ENCODE assay signal across 11 cellular contexts in genomic region chr5:10592598-10592997, GRCh38. TPM values are rescaled to one million over a fixed set of nuclear protein-coding genes. Genes with fewer than 3 reads are reported as not detected.
A peak's percentile ranks its signal among the peaks of the same experiment; 100 is the strongest.
DNase-seq lines count a peak whose midpoint lies in the region; ATAC-seq and TF ChIP-seq lines count a peak whose summit lies in the region.
"Had no signal": no experiment of that assay in that cellular context is flagged by ENCODE, and none has a peak within 500 bp of the region (broad histone marks: within the 10 kb centered on the region; RNA-seq: fewer than 3 reads in every experiment).

No MANE protein-coding gene starts in this region.

- H3K9me3 ChIP-seq in DND-41 (ENCODE audit: insufficient read depth, low read length, severe bottlenecking), result no peaks in the 10 kb centered on the region

- peaks cover 91% of the 10 kb centered on the region for H3K79me2 ChIP-seq in DND-41 (ENCODE audit: insufficient read depth, low read length)

- H3K4me2 ChIP-seq in DND-41 (ENCODE audit: insufficient read depth, low read length), result peak overlapping the region; percentile 34; the same call in 1 of the 2 replicates

- H3K4me3 ChIP-seq in DND-41 (ENCODE audit: low read depth in 1 of 2, low read length in 2 of 2), result no peak overlapping the region
- no peak overlapping the region for H3K4me3 ChIP-seq in coronary artery

- H3K27me3 Mint-ChIP-seq in osteocyte (ENCODE audit: unreplicated experiment), result no peaks in the 10 kb centered on the region
- H3K27me3 Mint-ChIP-seq: memory B cell had no signal

- H3K9me3 Mint-ChIP-seq in osteocyte (ENCODE audit: unreplicated experiment), result no peaks in the 10 kb centered on the region

- H3K4me3 Mint-ChIP-seq in osteocyte (ENCODE audit: unreplicated experiment), result no peak overlapping the region
- H3K4me3 Mint-ChIP-seq: memory B cell had no signal

- no peak overlapping the region for H3K27ac Mint-ChIP-seq in osteocyte (ENCODE audit: unreplicated experiment)
- H3K27ac Mint-ChIP-seq: memory B cell had no signal

- DNase-seq in DND-41 (peak; percentile 74), osteocyte (ENCODE audit: extremely low spot score, unreplicated experiment) (no peak), coronary artery (ENCODE audit: low spot score) (no peak), COLO668 (lab: John Stamatoyannopoulos, UW; ENCODE audit: unreplicated experiment) (no peak), posterior vena cava (ENCODE audit: low spot score) (no peak)
- DNase-seq: activated CD4-positive, alpha-beta T cell treated with anti-CD3 and anti-CD28 coated beads, Interleukin-2, amount 50 U/mL, for 48 hours had no signal

- H3K27ac ChIP-seq in DND-41 (ENCODE audit: low read length), result peak overlapping the region; percentile 61; the same call in 1 of the 2 replicates
- no peak overlapping the region for H3K27ac ChIP-seq in coronary artery

- H3K36me3 ChIP-seq in DND-41 (ENCODE audit: insufficient read depth, low read length), result 0 out of 2 replicates have a peak, but pooled peaks cover 7% of the 10 kb centered on the region

- no peaks in the 10 kb centered on the region for H3K36me3 Mint-ChIP-seq in osteocyte (ENCODE audit: unreplicated experiment)

- intact Hi-C loops in posterior vena cava (cut with DNase I), result no loop called here

- no peaks in the 10 kb centered on the region for H3K27me3 ChIP-seq in DND-41 (ENCODE audit: insufficient read depth, low read length, poor library complexity)

- peaks cover 91% of the 10 kb centered on the region for H3K4me1 ChIP-seq in DND-41 (ENCODE audit: insufficient read depth, low read length)

- no peak overlapping the region for H2AFZ ChIP-seq in DND-41 (ENCODE audit: low read depth, low read length)

- peaks cover 42% of the 10 kb centered on the region for H3K4me1 Mint-ChIP-seq in osteocyte (ENCODE audit: unreplicated experiment)

- no peak overlapping the region; the same call in 1 of the 2 replicates for H3K9ac ChIP-seq in DND-41 (ENCODE audit: low read depth, low read length)

- H4K20me1 ChIP-seq in DND-41 (ENCODE audit: insufficient read depth, low read length), result no peaks in the 10 kb centered on the region

- peak; percentile 19 for TF ChIP-seq CTCF in DND-41 (IDR thresholded peaks at IDR 0.05; ENCODE audit: borderline replicate concordance, extremely low read depth, low read length, poor library complexity, severe bottlenecking)
- TF ChIP-seq CTCF in osteocyte (IDR thresholded peaks at IDR 0.05), result no peak
- TF ChIP-seq CTCF in coronary artery (IDR thresholded peaks at IDR 0.05), result no peak

- ATAC-seq in DND-41 (ENCODE audit: insufficient read depth, low read depth) (peak; percentile 72), GM19328 (IDR thresholded peaks at IDR 0.05; ENCODE audit: unreplicated experiment) (peak; percentile 44), HG02678 (IDR thresholded peaks at IDR 0.05; ENCODE audit: unreplicated experiment) (peak; percentile 73), HG03565 (IDR thresholded peaks at IDR 0.05; ENCODE audit: unreplicated experiment) (peak; percentile 34)
- ATAC-seq: SK-N-SH treated with all-trans-retinoic acid at 6 μM for 48 hours had no signal

RNA-seq across cellular contexts. Expression of gene ANKRD33B, which starts 28.7 kb away (rescaled TPM):
- total RNA-seq in osteocyte (0.83 and 0.94 TPM in 2 replicates), posterior vena cava (1 to 10 TPM; 3.3 to 3.9 TPM)
